In genomic region chrX:87338510-87338909, GRCh38 we compare ENCODE assay signal across 9 cellular contexts.
DNase-seq lines count a peak whose midpoint lies in the region; ATAC-seq and TF ChIP-seq lines count a peak whose summit lies in the region.
"Had no signal": no experiment of that assay in that cellular context is flagged by ENCODE, and none has a peak within 500 bp of the region (broad histone marks: within the 10 kb centered on the region; RNA-seq: fewer than 3 reads in every experiment).

No MANE protein-coding gene starts in this region.

- CTCF ChIA-PET in Panc1 (lab: Charles Lee): no interaction called here
- CTCF ChIA-PET in activated CD8-positive, alpha-beta T cell treated with anti-CD3 and anti-CD28 coated beads for 36 hours (lab: Charles Lee): no interaction called here

- no peak overlapping the region for H3K4me3 Mint-ChIP-seq in glutamatergic neuron (ENCODE audit: unreplicated experiment)
- no peak overlapping the region for H3K4me3 Mint-ChIP-seq in activated CD8-positive, alpha-beta T cell treated with anti-CD3 and anti-CD28 coated beads for 36 hours

- no TSS peak for BruUV-seq in Panc1 (replicated peaks; lab: Mats Ljungman, UMichigan)

- TF ChIP-seq CTCF in Panc1 (IDR thresholded peaks at IDR 0.05) (peak; percentile 42; the same call in 1 of the 2 replicates), glutamatergic neuron (IDR thresholded peaks at IDR 0.05; ENCODE audit: partially characterized antibody, unreplicated experiment) (peak; percentile 52), foreskin fibroblast (IDR thresholded peaks at IDR 0.05; ENCODE audit: low read depth, low read length) (no peak)
- TF ChIP-seq CTCF in activated CD8-positive, alpha-beta T cell treated with anti-CD3 and anti-CD28 coated beads for 36 hours (IDR thresholded peaks at IDR 0.05): no peak

- no peaks in the 10 kb centered on the region for H3K4me1 Mint-ChIP-seq in glutamatergic neuron (ENCODE audit: low read depth, unreplicated experiment)
- no peaks in the 10 kb centered on the region for H3K4me1 Mint-ChIP-seq in activated CD8-positive, alpha-beta T cell treated with anti-CD3 and anti-CD28 coated beads for 36 hours (ENCODE audit: low read depth)

- POLR2A ChIA-PET in Panc1 (lab: Charles Lee): no interaction called here
- POLR2A ChIA-PET in activated CD8-positive, alpha-beta T cell treated with anti-CD3 and anti-CD28 coated beads for 36 hours (lab: Charles Lee): no interaction called here

- H3K4me3 ChIP-seq in Panc1 (ENCODE audit: low read depth in 2 of 2, low read length in 2 of 2) (no peak overlapping the region), foreskin fibroblast (ENCODE audit: low read depth in 1 of 2, low read length in 2 of 2) (no peak overlapping the region)
- H3K4me3 ChIP-seq: lung had no signal

- in situ Hi-C loops in Panc1 (cut with HindIII; ENCODE audit: low pct_unique_long_range_greater_than_20kb, low sequenced_read_pairs): no loop called here

- no peaks in the 10 kb centered on the region for H3K27me3 ChIP-seq in Panc1 (ENCODE audit: control insufficient read depth, insufficient read depth, low read length)

- DNase-seq in Ammon's horn (ENCODE audit: low spot score): peak; percentile 3
- peak; percentile 17 for DNase-seq in Panc1 (ENCODE audit: low read depth, low spot score)
- no peak for DNase-seq in glutamatergic neuron
- no peak for DNase-seq in foreskin fibroblast
- DNase-seq in activated CD8-positive, alpha-beta T cell treated with anti-CD3 and anti-CD28 coated beads for 36 hours: no peak
- DNase-seq in stimulated activated naive CD4-positive, alpha-beta T cell (lab: John Stamatoyannopoulos, UW): no peak

- H3K36me3 Mint-ChIP-seq in glutamatergic neuron (ENCODE audit: unreplicated experiment): no peaks in the 10 kb centered on the region
- H3K36me3 Mint-ChIP-seq in activated CD8-positive, alpha-beta T cell treated with anti-CD3 and anti-CD28 coated beads for 36 hours (ENCODE audit: low read depth): no peaks in the 10 kb centered on the region

- H3K36me3 ChIP-seq in Panc1 (ENCODE audit: control insufficient read depth, insufficient read depth, low read length): no peaks in the 10 kb centered on the region

- H3K9me3 Mint-ChIP-seq in glutamatergic neuron (ENCODE audit: unreplicated experiment): no peaks in the 10 kb centered on the region
- H3K9me3 Mint-ChIP-seq in activated CD8-positive, alpha-beta T cell treated with anti-CD3 and anti-CD28 coated beads for 36 hours: no peaks in the 10 kb centered on the region

- no peaks in the 10 kb centered on the region for H3K9me3 ChIP-seq in Panc1 (ENCODE audit: control insufficient read depth, insufficient read depth, low read depth, low read length)

- no peak overlapping the region; the same call in 1 of the 2 replicates for H3K27ac ChIP-seq in Panc1 (ENCODE audit: low read length)

- ATAC-seq in HG02870 (IDR thresholded peaks at IDR 0.05; ENCODE audit: unreplicated experiment) (peak; percentile 70), Panc1 (no peak), GM19455 (IDR thresholded peaks at IDR 0.05; ENCODE audit: unreplicated experiment) (no peak)
- ATAC-seq in activated CD8-positive, alpha-beta T cell treated with anti-CD3 and anti-CD28 coated beads for 36 hours: no peak

- H3K27me3 Mint-ChIP-seq in glutamatergic neuron (ENCODE audit: unreplicated experiment): no peaks in the 10 kb centered on the region
- H3K27me3 Mint-ChIP-seq in activated CD8-positive, alpha-beta T cell treated with anti-CD3 and anti-CD28 coated beads for 36 hours: no peaks in the 10 kb centered on the region

- intact Hi-C loops in Panc1 (cut with micrococcal nuclease; ENCODE audit: unreplicated experiment): loop anchor here (1.0 kb wide), 1 partner anchor 326 kb away; no protein-coding TSS in a partner anchor
- intact Hi-C loops in activated CD8-positive, alpha-beta T cell treated with anti-CD3 and anti-CD28 coated beads for 36 hours (cut with micrococcal nuclease): no loop called here

- no peak overlapping the region for H3K27ac Mint-ChIP-seq in glutamatergic neuron (ENCODE audit: unreplicated experiment)
- H3K27ac Mint-ChIP-seq in activated CD8-positive, alpha-beta T cell treated with anti-CD3 and anti-CD28 coated beads for 36 hours: no peak overlapping the region

- no peaks in the 10 kb centered on the region; the same call in 1 of the 2 replicates for H3K4me1 ChIP-seq in Panc1 (ENCODE audit: control insufficient read depth, insufficient read depth, low read length)

Comparison
In these comparisons a context has a peak if more than half of its experiments do, and no peak if none do; other contexts are left out.
1. DNase-seq: peak in Ammon's horn (single experiment) and Panc1 (single experiment); none in glutamatergic neuron (single experiment), foreskin fibroblast (0 of 2), activated CD8-positive, alpha-beta T cell treated with anti-CD3 and anti-CD28 coated beads for 36 hours (single experiment) and stimulated activated naive CD4-positive, alpha-beta T cell (0 of 6).
2. CTCF ChIP-seq: peak in Panc1 (single experiment) and glutamatergic neuron (single experiment); none in foreskin fibroblast (single experiment) and activated CD8-positive, alpha-beta T cell treated with anti-CD3 and anti-CD28 coated beads for 36 hours (single experiment).